Comparison of ENCODE assay signal across 21 cellular contexts in the genomic region with DNA sequence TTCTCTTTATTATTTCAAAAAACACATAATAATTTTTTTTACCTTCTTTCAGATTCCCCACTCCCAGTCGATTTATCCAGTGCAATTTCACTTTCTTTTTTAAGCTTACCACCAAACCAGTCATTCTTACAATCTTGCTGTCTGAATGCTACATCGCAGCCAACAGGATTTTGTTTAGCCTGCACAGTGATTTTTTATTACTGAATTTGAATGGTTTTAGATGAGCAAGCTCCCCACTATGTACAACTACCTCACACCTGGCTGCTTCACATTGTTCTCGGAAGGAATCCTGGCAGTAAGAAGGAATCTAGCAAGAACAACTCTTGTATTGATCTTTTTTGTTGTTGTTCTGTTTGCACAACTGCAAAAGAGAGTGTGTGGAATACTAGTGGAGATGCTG.
A peak's percentile ranks its signal among the peaks of the same experiment; 100 is the strongest.
DNase-seq lines count a peak whose midpoint lies in the region; ATAC-seq, FAIRE-seq and TF ChIP-seq lines count a peak whose summit lies in the region.
"Had no signal": no experiment of that assay in that cellular context is flagged by ENCODE, and none has a peak within 500 bp of the region (broad histone marks: within the 10 kb centered on the region; RNA-seq: fewer than 3 reads in every experiment).

No MANE protein-coding gene starts in this region.

- no peak overlapping the region for H3K23ac ChIP-seq in mesendoderm (ENCODE audit: low read length)

- H3K4me1 ChIP-seq in GM23248 (ENCODE audit: insufficient read depth), result no peaks in the 10 kb centered on the region
- H3K4me1 ChIP-seq in astrocyte (ENCODE audit: insufficient read depth, low read length), result peaks cover 5% of the 10 kb centered on the region
- H3K4me1 ChIP-seq in mesendoderm (ENCODE audit: control insufficient read depth, low read depth, low read length), result peaks cover 2% of the 10 kb centered on the region
- H3K4me1 ChIP-seq: Caco-2, SJCRH30 had no signal

- H3K9me2 ChIP-seq in GM23248 (ENCODE audit: insufficient read depth), result no peaks in the 10 kb centered on the region

- no peak overlapping the region for H4K5ac ChIP-seq in mesendoderm (ENCODE audit: low read length)

- H3K27me3 ChIP-seq in GM23248 (replicated peaks; ENCODE audit: insufficient read depth) (no peaks in the 10 kb centered on the region), astrocyte (ENCODE audit: insufficient read depth, low read length) (no peaks in the 10 kb centered on the region), mesendoderm (ENCODE audit: insufficient read depth, low read length, poor library complexity) (no peaks in the 10 kb centered on the region)
- H3K27me3 ChIP-seq: SJCRH30 had no signal

- no peak overlapping the region for H3K27ac ChIP-seq in GM23248
- H3K27ac ChIP-seq in astrocyte (ENCODE audit: low read depth, low read length), result no peak overlapping the region
- no peak overlapping the region for H3K27ac ChIP-seq in mesendoderm (ENCODE audit: low read depth, low read length)
- H3K27ac ChIP-seq: PC-9, SJCRH30 had no signal

- H3K9me3 ChIP-seq in GM23248 (ENCODE audit: low read depth) (no peaks in the 10 kb centered on the region), astrocyte (ENCODE audit: insufficient read depth, low read depth, low read length) (no peaks in the 10 kb centered on the region)
- H3K9me3 ChIP-seq: Caco-2, SJCRH30 had no signal

- H3K18ac ChIP-seq in mesendoderm (ENCODE audit: low read length), result no peak overlapping the region

- peak overlapping the region; percentile 49 for H2AFZ ChIP-seq in GM23248
- H2AFZ ChIP-seq in astrocyte (ENCODE audit: low read depth, low read length), result peak overlapping the region; percentile 37
- H2AFZ ChIP-seq: PC-9 had no signal

- H3F3A ChIP-seq in GM23248 (ENCODE audit: insufficient read depth), result no peaks in the 10 kb centered on the region; the same call in 1 of the 2 replicates

- H3K36me3 ChIP-seq in GM23248 (ENCODE audit: low read depth) (no peaks in the 10 kb centered on the region), astrocyte (ENCODE audit: insufficient read depth, low read length) (no peaks in the 10 kb centered on the region), mesendoderm (ENCODE audit: control insufficient read depth, insufficient read depth, low read length) (no peaks in the 10 kb centered on the region)
- H3K36me3 ChIP-seq: SJCRH30 had no signal

- H2BK120ac ChIP-seq in mesendoderm (ENCODE audit: low read depth, low read length), result no peak overlapping the region

- in situ Hi-C loops in GM23248 (cut with MboI), result no loop called here

- peak overlapping the region; percentile 17 for H3K56ac ChIP-seq in mesendoderm (ENCODE audit: low read length)

- no peaks in the 10 kb centered on the region for H3K79me1 ChIP-seq in mesendoderm (ENCODE audit: low read length)

- H4K20me1 ChIP-seq in GM23248 (ENCODE audit: insufficient read depth), result no peaks in the 10 kb centered on the region
- no peaks in the 10 kb centered on the region for H4K20me1 ChIP-seq in astrocyte (ENCODE audit: insufficient read depth, low read length)

- H4K8ac ChIP-seq in mesendoderm (ENCODE audit: low read depth, low read length), result no peak overlapping the region

- TF ChIP-seq CTCF in astrocyte (IDR thresholded peaks at IDR 0.05; ENCODE audit: insufficient read depth, low read depth, low read length), result no peak
- TF ChIP-seq CTCF in endothelial cell (IDR thresholded peaks at IDR 0.05; ENCODE audit: unreplicated experiment), result no peak

- H3K4me3 ChIP-seq in GM23248 (peak overlapping the region; percentile 42), astrocyte (ENCODE audit: insufficient read depth, low read depth, low read length) (no peak overlapping the region), mesendoderm (ENCODE audit: low read length) (no peak overlapping the region)
- H3K4me3 ChIP-seq: PC-9, SJCRH30 had no signal

- FAIRE-seq in astrocyte (lab: Jason Lieb, UNC), result no peak
- FAIRE-seq: A204.1 had no signal

- intact Hi-C loops in sciatic nerve (cut with DNase I), result no loop called here

- peak; percentile 28 for DNase-seq in GM23248
- DNase-seq in M059J (ENCODE audit: low read depth), result peak; percentile 62
- peak; percentile 43 for DNase-seq in astrocyte (ENCODE audit: low read depth)
- no peak for DNase-seq in mesendoderm
- no peak for DNase-seq in sciatic nerve (ENCODE audit: low spot score)
- DNase-seq in endothelial cell (ENCODE audit: low spot score), result no peak
- DNase-seq: Caco-2; CD4-positive, alpha-beta T cell; GDM1; GOT3; KBM-7; NCI-H1417; NCI-H187; NCI-H2107; NCI-H510A; NCI-H774; PC-9; SJCRH30 had no signal

- ATAC-seq in GM19397 (IDR thresholded peaks at IDR 0.05; ENCODE audit: unreplicated experiment) (no peak), sciatic nerve (no peak), GM18873 (IDR thresholded peaks at IDR 0.05; ENCODE audit: low FRiP score, unreplicated experiment) (no peak)

- H2AK5ac ChIP-seq in mesendoderm (ENCODE audit: low read length), result no peak overlapping the region

- H3K27ac Mint-ChIP-seq in astrocyte (ENCODE audit: unreplicated experiment), result no peak overlapping the region
- no peak overlapping the region for H3K27ac Mint-ChIP-seq in endothelial cell (ENCODE audit: unreplicated experiment)
- H3K27ac Mint-ChIP-seq: CD4-positive, alpha-beta T cell had no signal

- H3K4ac ChIP-seq in mesendoderm (ENCODE audit: low read depth, low read length), result no peak overlapping the region

- H3K36me3 Mint-ChIP-seq in astrocyte (ENCODE audit: low read depth, unreplicated experiment) (peaks cover 6% of the 10 kb centered on the region), endothelial cell (ENCODE audit: low read depth, unreplicated experiment) (no peaks in the 10 kb centered on the region)

- no peak overlapping the region for H2BK5ac ChIP-seq in mesendoderm (ENCODE audit: low read length)

- H3K4me3 Mint-ChIP-seq in astrocyte (ENCODE audit: unreplicated experiment) (no peak overlapping the region), endothelial cell (ENCODE audit: unreplicated experiment) (no peak overlapping the region)
- H3K4me3 Mint-ChIP-seq: CD4-positive, alpha-beta T cell had no signal

- peak overlapping the region; percentile 49 for H3K4me2 ChIP-seq in GM23248 (ENCODE audit: unreplicated experiment)
- H3K4me2 ChIP-seq in astrocyte (ENCODE audit: low read length), result peak overlapping the region; percentile 60
- no peak overlapping the region for H3K4me2 ChIP-seq in mesendoderm (ENCODE audit: low read length)
- H3K4me2 ChIP-seq: PC-9 had no signal

- H3K9me3 Mint-ChIP-seq in astrocyte (ENCODE audit: unreplicated experiment) (peaks cover 6% of the 10 kb centered on the region), endothelial cell (ENCODE audit: unreplicated experiment) (no peaks in the 10 kb centered on the region)

- H3K27me3 Mint-ChIP-seq in astrocyte (ENCODE audit: low read depth, unreplicated experiment) (no peaks in the 10 kb centered on the region), endothelial cell (ENCODE audit: unreplicated experiment) (no peaks in the 10 kb centered on the region)
- H3K27me3 Mint-ChIP-seq: CD4-positive, alpha-beta T cell had no signal

- H3K4me1 Mint-ChIP-seq in astrocyte (ENCODE audit: low read depth, unreplicated experiment), result peaks cover 14% of the 10 kb centered on the region
- H3K4me1 Mint-ChIP-seq in endothelial cell (ENCODE audit: unreplicated experiment), result no peaks in the 10 kb centered on the region

- H2BK15ac ChIP-seq in mesendoderm (replicated peaks; ENCODE audit: low read depth), result no peak overlapping the region

- 51 to 55% methylated on average over 3 of the region's 3 CpGs for WGBS in GM23248 (ENCODE audit: low coverage in 1 of 2, low lambda C conversion rate in 2 of 2, missing lambda C conversion rate in 2 of 2), 2 experiments
- 100% methylated on average over 1 of the region's 3 CpGs for WGBS in mesendoderm (ENCODE audit: extremely low coverage, insufficient coverage, low lambda C conversion rate)

- H3K9ac ChIP-seq in GM23248 (peak overlapping the region; percentile 52), astrocyte (ENCODE audit: low read length) (peak overlapping the region; percentile 25), mesendoderm (ENCODE audit: low read length) (no peak overlapping the region)

- 0 out of 2 replicates have a peak, but pooled peaks cover 9% of the 10 kb centered on the region for H3K79me2 ChIP-seq in GM23248 (ENCODE audit: insufficient read depth)
- H3K79me2 ChIP-seq in astrocyte (ENCODE audit: insufficient read depth, low read length), result no peaks in the 10 kb centered on the region
- H3K79me2 ChIP-seq in mesendoderm (ENCODE audit: control insufficient read depth, insufficient read depth, low read length), result no peaks in the 10 kb centered on the region

Comparison
In these comparisons a context has a peak if more than half of its experiments do, and no peak if none do; other contexts are left out.
1. DNase-seq: peak in GM23248 (single experiment), M059J (single experiment) and astrocyte (single experiment); none in mesendoderm (single experiment), sciatic nerve (single experiment) and endothelial cell (single experiment).